14 cellular contexts compared by ENCODE assay signal in genomic region chr12:49818241-49818640, GRCh38. TPM values are rescaled to one million over a fixed set of nuclear protein-coding genes. Genes with fewer than 3 reads are reported as not detected.
A peak's percentile ranks its signal among the peaks of the same experiment; 100 is the strongest.
DNase-seq lines count a peak whose midpoint lies in the region; ATAC-seq and TF ChIP-seq lines count a peak whose summit lies in the region.
"Had no signal": no experiment of that assay in that cellular context is flagged by ENCODE, and none has a peak within 500 bp of the region (broad histone marks: within the 10 kb centered on the region; RNA-seq: fewer than 3 reads in every experiment).

No MANE protein-coding gene starts in this region.

- peak overlapping the region; percentile 15 for H3K27ac Mint-ChIP-seq in activated T-cell treated with anti-CD3 and anti-CD28 coated beads, Interleukin-2, amount 50 U/mL, for 72 hours
- H3K27ac Mint-ChIP-seq in activated T-cell treated with anti-CD3 and anti-CD28 coated beads, Interleukin-2, amount 50 U/mL, for 24 hours = no peak overlapping the region
- H3K27ac Mint-ChIP-seq: CD8-positive, alpha-beta memory T cell had no signal

- TF ChIP-seq CTCF in sigmoid colon (IDR thresholded peaks at IDR 0.05) = no peak
- no peak for TF ChIP-seq CTCF in breast epithelium (IDR thresholded peaks at IDR 0.05)

- 74 to 85% methylated on average over 3 of the region's 3 CpGs for WGBS in sigmoid colon, 2 donors

- no peaks in the 10 kb centered on the region for H3K9me3 Mint-ChIP-seq in activated T-cell treated with anti-CD3 and anti-CD28 coated beads, Interleukin-2, amount 50 U/mL, for 72 hours
- no peaks in the 10 kb centered on the region for H3K9me3 Mint-ChIP-seq in activated T-cell treated with anti-CD3 and anti-CD28 coated beads, Interleukin-2, amount 50 U/mL, for 24 hours
- H3K9me3 Mint-ChIP-seq: CD8-positive, alpha-beta memory T cell had no signal

- no peaks in the 10 kb centered on the region for H3K27me3 Mint-ChIP-seq in activated T-cell treated with anti-CD3 and anti-CD28 coated beads, Interleukin-2, amount 50 U/mL, for 72 hours (ENCODE audit: low read depth)
- H3K27me3 Mint-ChIP-seq in activated T-cell treated with anti-CD3 and anti-CD28 coated beads, Interleukin-2, amount 50 U/mL, for 24 hours = no peaks in the 10 kb centered on the region
- H3K27me3 Mint-ChIP-seq: CD8-positive, alpha-beta memory T cell had no signal

- TF ChIP-seq EP300 in sigmoid colon (IDR thresholded peaks at IDR 0.05) = no peak

- H3K36me3 ChIP-seq in sigmoid colon (peaks cover 0 to 14% (median 0%) of the 10 kb centered on the region in 4 donors), breast epithelium (no peaks in the 10 kb centered on the region)

- H3K4me3 ChIP-seq in sigmoid colon (no peak overlapping the region), breast epithelium (no peak overlapping the region)
- H3K4me3 ChIP-seq: BLaER1 had no signal

- no peak overlapping the region for H3K4me3 Mint-ChIP-seq in activated T-cell treated with anti-CD3 and anti-CD28 coated beads, Interleukin-2, amount 50 U/mL, for 72 hours
- H3K4me3 Mint-ChIP-seq in activated T-cell treated with anti-CD3 and anti-CD28 coated beads, Interleukin-2, amount 50 U/mL, for 24 hours = no peak overlapping the region
- H3K4me3 Mint-ChIP-seq: CD8-positive, alpha-beta memory T cell had no signal

- TF ChIP-seq POLR2A in sigmoid colon (IDR thresholded peaks at IDR 0.05) (no peak), breast epithelium (IDR thresholded peaks at IDR 0.05) (no peak)

- no peak for ATAC-seq in activated T-cell treated with anti-CD3 and anti-CD28 coated beads, Interleukin-2, amount 50 U/mL, for 72 hours (replicated peaks in 1 of 2)
- ATAC-seq: HCT116 had no signal

- H3K4me1 ChIP-seq in sigmoid colon (peaks cover 0 to 35% (median 21%) of the 10 kb centered on the region in 4 donors), breast epithelium (no peaks in the 10 kb centered on the region)
- H3K4me1 ChIP-seq: Caco-2 had no signal

- H3K4me1 Mint-ChIP-seq in activated T-cell treated with anti-CD3 and anti-CD28 coated beads, Interleukin-2, amount 50 U/mL, for 72 hours (ENCODE audit: low read depth) = peaks cover 14% of the 10 kb centered on the region
- H3K4me1 Mint-ChIP-seq in activated T-cell treated with anti-CD3 and anti-CD28 coated beads, Interleukin-2, amount 50 U/mL, for 24 hours (ENCODE audit: low read depth) = peaks cover 27% of the 10 kb centered on the region

- H3K27me3 ChIP-seq in sigmoid colon (no peaks in the 10 kb centered on the region), breast epithelium (no peaks in the 10 kb centered on the region)
- H3K27me3 ChIP-seq: BLaER1 had no signal

- peaks cover 0 to 2% of the 10 kb centered on the region in 2 donors for H3K36me3 Mint-ChIP-seq in activated T-cell treated with anti-CD3 and anti-CD28 coated beads, Interleukin-2, amount 50 U/mL, for 72 hours (ENCODE audit: insufficient read depth in 2 of 2)
- peaks cover 10% of the 10 kb centered on the region for H3K36me3 Mint-ChIP-seq in activated T-cell treated with anti-CD3 and anti-CD28 coated beads, Interleukin-2, amount 50 U/mL, for 24 hours (ENCODE audit: low read depth)

- no peak for DNase-seq in activated T-cell treated with anti-CD3 and anti-CD28 coated beads, Interleukin-2, amount 50 U/mL, for 72 hours
- no peak for DNase-seq in activated T-cell treated with anti-CD3 and anti-CD28 coated beads, Interleukin-2, amount 50 U/mL, for 24 hours
- peak; percentile 59 for DNase-seq in MV-4-11 (lab: John Stamatoyannopoulos, UW)
- peak; percentile 81 for DNase-seq in amniotic epithelial cell (ENCODE audit: low read depth)
- DNase-seq in sigmoid colon = peak; percentile 3
- no peak for DNase-seq in activated CD4-positive, alpha-beta T cell treated with anti-CD3 and anti-CD28 coated beads for 4 hours
- DNase-seq in breast epithelium (ENCODE audit: low spot score in 2 of 2) = no peak
- DNase-seq: 8988T; AML-193; Caco-2; CD8-positive, alpha-beta memory T cell; GF-D8 had no signal

- intact Hi-C loops in sigmoid colon (cut with DNase I) = no loop called here
- intact Hi-C loops in breast epithelium (cut with DNase I; ENCODE audit: low total_unique reads) = no loop called here

- H3K27ac ChIP-seq in sigmoid colon (no peak overlapping the region), breast epithelium (no peak overlapping the region)
- H3K27ac ChIP-seq: BLaER1 had no signal

- H3K9me3 ChIP-seq in sigmoid colon (no peaks in the 10 kb centered on the region), breast epithelium (no peaks in the 10 kb centered on the region)
- H3K9me3 ChIP-seq: BLaER1, Caco-2 had no signal

RNA-seq across cellular contexts. Expression of gene NCKAP5L, which starts 10.0 kb away (rescaled TPM):
- 1 to 10 TPM; 5.4 to 5.6 TPM for total RNA-seq in activated T-cell treated with anti-CD3 and anti-CD28 coated beads, Interleukin-2, amount 50 U/mL, for 72 hours
- 10 to 100 TPM in 3 of 4 donors, 1 to 10 TPM in 1; 10.0 to 23.3 (median 12.6) TPM for total RNA-seq in sigmoid colon
- 1 to 10 TPM in 2 of 3 donors, under 1 TPM in 1; 0.92 to 5.8 (median 2.4) TPM for polyA plus RNA-seq in sigmoid colon
- total RNA-seq in breast epithelium = 10 to 100 TPM; 11.4 to 15.8 (median 12.1) TPM

RNA-seq across cellular contexts. Expression of gene BCDIN3D, which starts 24.7 kb away (rescaled TPM):
- total RNA-seq in activated T-cell treated with anti-CD3 and anti-CD28 coated beads, Interleukin-2, amount 50 U/mL, for 72 hours = 10 to 100 TPM in 1 of 2 donors, 1 to 10 TPM in 1; 9.0 to 10.8 TPM
- total RNA-seq in sigmoid colon = 1 to 10 TPM; 2.7 to 5.4 (median 3.9) TPM
- polyA plus RNA-seq in sigmoid colon = 1 to 10 TPM; 1.8 to 3.7 (median 2.1) TPM
- 1 to 10 TPM; 2.2 to 6.0 (median 3.9) TPM for total RNA-seq in breast epithelium

Comparison
In these comparisons a context has a peak if more than half of its experiments do, and no peak if none do; other contexts are left out.
1. DNase-seq: peak in MV-4-11 (single experiment), amniotic epithelial cell (single experiment) and sigmoid colon (single experiment); none in activated T-cell treated with anti-CD3 and anti-CD28 coated beads, Interleukin-2, amount 50 U/mL, for 72 hours (0 of 2), activated T-cell treated with anti-CD3 and anti-CD28 coated beads, Interleukin-2, amount 50 U/mL, for 24 hours (single experiment), activated CD4-positive, alpha-beta T cell treated with anti-CD3 and anti-CD28 coated beads for 4 hours (0 of 2) and breast epithelium (0 of 2).